20 cellular contexts compared by ENCODE assay signal in the genomic region with DNA sequence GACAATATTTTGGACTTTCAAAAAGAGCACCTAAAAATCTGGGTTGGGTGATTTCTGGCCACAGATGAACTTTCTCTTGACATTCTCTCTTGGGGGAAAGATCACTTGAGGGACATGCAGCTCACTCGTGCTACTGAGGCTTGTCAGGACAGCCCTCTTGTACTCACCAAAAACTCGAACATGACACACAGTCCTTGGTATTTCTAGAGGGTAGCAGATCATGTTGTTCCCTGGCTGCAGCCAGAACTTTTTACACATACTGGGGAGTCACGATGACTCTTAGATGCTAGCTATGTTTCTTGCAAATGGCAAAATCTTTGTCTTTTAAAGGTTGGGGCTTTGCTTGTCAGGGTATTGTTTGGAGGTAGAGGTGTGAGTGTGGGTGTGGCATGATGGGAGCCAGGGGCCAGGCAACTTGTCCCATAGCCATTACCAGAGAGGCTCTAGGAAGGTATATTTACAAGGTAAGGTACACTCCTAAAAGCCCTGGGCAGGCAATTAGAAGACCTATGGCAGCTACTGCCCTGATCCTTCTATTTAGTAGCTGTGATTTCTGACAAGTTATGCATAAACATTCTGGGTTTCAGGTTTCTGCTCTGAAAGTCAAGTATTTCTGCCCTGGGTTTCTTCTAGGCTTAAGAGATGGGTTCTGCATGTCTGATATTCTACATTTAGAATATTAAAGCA.
DNase-seq lines count a peak whose midpoint lies in the region; ATAC-seq, FAIRE-seq and TF ChIP-seq lines count a peak whose summit lies in the region.
"Had no signal": no experiment of that assay in that cellular context is flagged by ENCODE, and none has a peak within 500 bp of the region (broad histone marks: within the 10 kb centered on the region; RNA-seq: fewer than 3 reads in every experiment).

No MANE protein-coding gene starts in this region.

- no peaks in the 10 kb centered on the region for H3K79me2 ChIP-seq in OCI-LY3 (ENCODE audit: low read length)
- no peaks in the 10 kb centered on the region for H3K79me2 ChIP-seq in parathyroid adenoma

- H3K36me3 ChIP-seq in OCI-LY3 (replicated peaks; ENCODE audit: low read depth, low read length) (no peaks in the 10 kb centered on the region), parathyroid adenoma (ENCODE audit: control insufficient read depth, insufficient read depth, low read length) (no peaks in the 10 kb centered on the region)

- H3K9ac ChIP-seq in OCI-LY3 (ENCODE audit: low read length), result no peak overlapping the region
- no peak overlapping the region for H3K9ac ChIP-seq in parathyroid adenoma

- TF ChIP-seq CTCF in OCI-LY3 (IDR thresholded peaks at IDR 0.05; ENCODE audit: low read depth, low read length), result no peak
- no peak for TF ChIP-seq CTCF in fibroblast of the aortic adventitia (IDR thresholded peaks at IDR 0.05; ENCODE audit: insufficient read depth, low read length)
- TF ChIP-seq CTCF in parathyroid adenoma (IDR thresholded peaks at IDR 0.05), result no peak

- H3K9me3 ChIP-seq in OCI-LY3 (ENCODE audit: insufficient read depth, low read length) (no peaks in the 10 kb centered on the region), parathyroid adenoma (ENCODE audit: control insufficient read depth, low read length) (no peaks in the 10 kb centered on the region)
- H3K9me3 ChIP-seq: Caco-2 had no signal

- peak; percentile 4 for FAIRE-seq in GM19239 (lab: Jason Lieb, UNC)
- FAIRE-seq: kidney, small intestine had no signal

- H4K20me1 ChIP-seq in OCI-LY3 (ENCODE audit: insufficient read depth, low read length), result no peaks in the 10 kb centered on the region

- H2AFZ ChIP-seq in OCI-LY3 (ENCODE audit: low read depth, low read length) (peak overlapping the region; percentile 4; the same call in 1 of the 2 replicates), parathyroid adenoma (no peak overlapping the region)

- ATAC-seq in GM21360 (IDR thresholded peaks at IDR 0.05; ENCODE audit: unreplicated experiment), result no peak
- ATAC-seq: stimulated activated naive CD8-positive, alpha-beta T cell treated with anti-CD3 and anti-CD28 coated beads, Interleukin-15, amount 100 ng/mL, for 72 hours had no signal

- no peak overlapping the region for H3K4me3 ChIP-seq in OCI-LY3 (ENCODE audit: low read length)
- no peak overlapping the region for H3K4me3 ChIP-seq in fibroblast of the aortic adventitia (ENCODE audit: low read depth, low read length)
- peak overlapping the region; percentile 23 for H3K4me3 ChIP-seq in parathyroid adenoma (ENCODE audit: low read depth, low read length)

- H3K27me3 ChIP-seq in OCI-LY3 (ENCODE audit: low read depth, low read length), result no peaks in the 10 kb centered on the region
- no peaks in the 10 kb centered on the region for H3K27me3 ChIP-seq in parathyroid adenoma (ENCODE audit: control insufficient read depth, insufficient read depth, low read length)

- no peaks in the 10 kb centered on the region for H3K4me1 ChIP-seq in OCI-LY3 (ENCODE audit: low read length)
- H3K4me1 ChIP-seq in parathyroid adenoma, result peaks cover 7% of the 10 kb centered on the region
- H3K4me1 ChIP-seq: Caco-2 had no signal

- H3K4me2 ChIP-seq in OCI-LY3 (ENCODE audit: low read length), result no peak overlapping the region
- H3K4me2 ChIP-seq in parathyroid adenoma (ENCODE audit: low read length), result peak overlapping the region; percentile 29

- no peak overlapping the region for H3K27ac ChIP-seq in OCI-LY3 (ENCODE audit: low read length)
- H3K27ac ChIP-seq in parathyroid adenoma, result peak overlapping the region; percentile 49

- no peak for DNase-seq in GM19239 (ENCODE audit: insufficient read length, low spot score)
- peak; percentile 16 for DNase-seq in fibroblast of the aortic adventitia (ENCODE audit: low read depth)
- no peak for DNase-seq in DMS79 (lab: John Stamatoyannopoulos, UW)
- no peak for DNase-seq in NCI-H774 (lab: John Stamatoyannopoulos, UW)
- no peak for DNase-seq in T-helper 9 cell
- DNase-seq: activated CD4-positive, alpha-beta T cell treated with anti-CD3 and anti-CD28 coated beads, Interleukin-2, amount 50 U/mL, for 4 hours; activated naive CD4-positive, alpha-beta T cell treated with Interleukin-2 at 50 U/mL for 16 hours; Caco-2; effector CD4-positive, alpha-beta T cell; H9; hippocampal formation; kidney; mesenchymal stem cell; posterior cingulate gyrus; small intestine; stimulated activated CD4-positive, alpha-beta T cell treated with anti-CD3 and anti-CD28 coated beads, Interleukin-2, amount 100 ng/mL, for 48 hours; stimulated activated naive CD8-positive, alpha-beta T cell treated with anti-CD3 and anti-CD28 coated beads, Interleukin-15, amount 100 ng/mL, for 72 hours had no signal
